Comparison of ENCODE assay signal across 35 cellular contexts in genomic region chr12:18828987-18829386, GRCh38.
"Had no signal": no experiment of that assay in that cellular context is flagged by ENCODE, and none has a peak within 500 bp of the region (broad histone marks: within the 10 kb centered on the region; RNA-seq: fewer than 3 reads in every experiment).

No MANE protein-coding gene starts in this region.

- DNase-seq: activated CD4-positive, alpha-beta memory T cell treated with anti-CD3 and anti-CD28 coated beads, Interleukin-2, amount 10 ng/mL, durations not matched to agents 7 days and 5 days; activated CD4-positive, alpha-beta T cell treated with anti-CD3 and anti-CD28 coated beads for 1 hour; activated CD4-positive, alpha-beta T cell treated with anti-CD3 and anti-CD28 coated beads for 36 hours; activated CD4-positive, alpha-beta T cell treated with anti-CD3 and anti-CD28 coated beads for 48 hours; activated CD4-positive, alpha-beta T cell treated with anti-CD3 and anti-CD28 coated beads, Interleukin-2, amount 10 ng/mL, durations not matched to agents 7 days and 5 days; activated CD4-positive, alpha-beta T cell treated with anti-CD3 and anti-CD28 coated beads, Interleukin-2, amount 50 U/mL, for 48 hours; activated CD4-positive, CD25-positive, alpha-beta regulatory T cell; activated CD8-positive, alpha-beta memory T cell treated with anti-CD3 and anti-CD28 coated beads for 24 hours; activated CD8-positive, alpha-beta memory T cell treated with anti-CD3 and anti-CD28 coated beads, Interleukin-2, amount 10 ng/mL, durations not matched to agents 7 days and 5 days; activated CD8-positive, alpha-beta memory T cell treated with anti-CD3 and anti-CD28 coated beads, Interleukin-2, amount 50 U/mL, for 48 hours; activated CD8-positive, alpha-beta T cell treated with anti-CD3 and anti-CD28 coated beads, Interleukin-2, amount 10 ng/mL, durations not matched to agents 7 days and 5 days; activated effector memory CD4-positive, alpha-beta T cell treated with Interleukin-2 at 50 U/mL for 16 hours; activated gamma-delta T cell treated with Interleukin-2 at 50 U/mL for 16 hours; activated naive CD4-positive, alpha-beta T cell; activated naive CD4-positive, alpha-beta T cell treated with anti-CD3 and anti-CD28 coated beads, Interleukin-2, amount 10 ng/mL, durations not matched to agents 7 days and 5 days; activated naive CD8-positive, alpha-beta T cell treated with anti-CD3 and anti-CD28 coated beads, Interleukin-2, amount 10 ng/mL, durations not matched to agents 7 days and 5 days; activated naive CD8-positive, alpha-beta T cell treated with anti-CD3 and anti-CD28 coated beads, Interleukin-2, amount 50 U/mL, for 24 hours; activated T-cell treated with anti-CD3 and anti-CD28 coated beads, Interleukin-2, amount 50 U/mL, for 24 hours; activated T-cell treated with anti-CD3 and anti-CD28 coated beads, Interleukin-2, amount 50 U/mL, for 48 hours; amygdala; anterior cingulate cortex; caudate nucleus; cerebellar nuclear complex; T-helper 17 cell had no signal

- ATAC-seq: activated CD4-positive, alpha-beta T cell treated with anti-CD3 and anti-CD28 coated beads for 36 hours; activated CD4-positive, CD25-positive, alpha-beta regulatory T cell treated with anti-CD3 and anti-CD28 coated beads, Interleukin-2, amount 50 U/mL, for 24 hours; activated CD8-positive, alpha-beta memory T cell treated with anti-CD3 and anti-CD28 coated beads, Interleukin-2, amount 10 ng/mL, durations not matched to agents 7 days and 5 days; activated CD8-positive, alpha-beta T cell treated with anti-CD3 and anti-CD28 coated beads, Interleukin-2, amount 10 ng/mL, durations not matched to agents 7 days and 5 days; activated naive CD8-positive, alpha-beta T cell treated with anti-CD3 and anti-CD28 coated beads, Interleukin-2, amount 50 U/mL, for 24 hours; T-helper 17 cell had no signal

- H3K9me3 Mint-ChIP-seq: activated CD4-positive, alpha-beta memory T cell treated with anti-CD3 and anti-CD28 coated beads, Interleukin-2, amount 10 ng/mL, durations not matched to agents 7 days and 5 days; activated naive CD4-positive, alpha-beta T cell treated with anti-CD3 and anti-CD28 coated beads, Interleukin-2, amount 10 ng/mL, durations not matched to agents 7 days and 5 days; activated naive CD4-positive, alpha-beta T cell treated with anti-CD3 and anti-CD28 coated beads, Interleukin-2, amount 50 U/mL, for 24 hours; activated naive CD8-positive, alpha-beta T cell treated with anti-CD3 and anti-CD28 coated beads, Interleukin-2, amount 10 ng/mL, durations not matched to agents 7 days and 5 days; activated T-cell treated with anti-CD3 and anti-CD28 coated beads, Interleukin-2, amount 50 U/mL, for 24 hours had no signal

- H3K27me3 ChIP-seq: ascending aorta, cardiac muscle cell had no signal

- H3K36me3 ChIP-seq: ascending aorta, cardiac muscle cell had no signal

- H3K4me3 Mint-ChIP-seq: activated CD4-positive, alpha-beta memory T cell treated with anti-CD3 and anti-CD28 coated beads, Interleukin-2, amount 10 ng/mL, durations not matched to agents 7 days and 5 days; activated CD4-positive, alpha-beta T cell treated with anti-CD3 and anti-CD28 coated beads for 36 hours; activated CD4-positive, alpha-beta T cell treated with anti-CD3 and anti-CD28 coated beads, Interleukin-2, amount 10 ng/mL, durations not matched to agents 7 days and 5 days; activated CD8-positive, alpha-beta memory T cell treated with anti-CD3 and anti-CD28 coated beads, Interleukin-2, amount 10 ng/mL, durations not matched to agents 7 days and 5 days; activated CD8-positive, alpha-beta T cell treated with anti-CD3 and anti-CD28 coated beads, Interleukin-2, amount 10 ng/mL, durations not matched to agents 7 days and 5 days; activated naive CD4-positive, alpha-beta T cell treated with anti-CD3 and anti-CD28 coated beads, Interleukin-2, amount 10 ng/mL, durations not matched to agents 7 days and 5 days; activated naive CD4-positive, alpha-beta T cell treated with anti-CD3 and anti-CD28 coated beads, Interleukin-2, amount 50 U/mL, for 24 hours; activated naive CD8-positive, alpha-beta T cell; activated naive CD8-positive, alpha-beta T cell treated with anti-CD3 and anti-CD28 coated beads, Interleukin-2, amount 10 ng/mL, durations not matched to agents 7 days and 5 days; activated naive CD8-positive, alpha-beta T cell treated with anti-CD3 and anti-CD28 coated beads, Interleukin-2, amount 50 U/mL, for 24 hours; activated T-cell treated with anti-CD3 and anti-CD28 coated beads, Interleukin-2, amount 50 U/mL, for 24 hours; brain; central memory CD8-positive, alpha-beta T cell; T-helper 17 cell had no signal

- H3K4me1 ChIP-seq: ascending aorta had no signal

- H3K4me1 Mint-ChIP-seq: activated CD4-positive, alpha-beta memory T cell treated with anti-CD3 and anti-CD28 coated beads, Interleukin-2, amount 10 ng/mL, durations not matched to agents 7 days and 5 days; activated CD4-positive, alpha-beta T cell treated with anti-CD3 and anti-CD28 coated beads for 36 hours; activated CD4-positive, alpha-beta T cell treated with anti-CD3 and anti-CD28 coated beads, Interleukin-2, amount 10 ng/mL, durations not matched to agents 7 days and 5 days; activated CD8-positive, alpha-beta memory T cell treated with anti-CD3 and anti-CD28 coated beads, Interleukin-2, amount 10 ng/mL, durations not matched to agents 7 days and 5 days; activated naive CD4-positive, alpha-beta T cell treated with anti-CD3 and anti-CD28 coated beads, Interleukin-2, amount 10 ng/mL, durations not matched to agents 7 days and 5 days; activated naive CD4-positive, alpha-beta T cell treated with anti-CD3 and anti-CD28 coated beads, Interleukin-2, amount 50 U/mL, for 24 hours; activated naive CD8-positive, alpha-beta T cell treated with anti-CD3 and anti-CD28 coated beads, Interleukin-2, amount 10 ng/mL, durations not matched to agents 7 days and 5 days; activated naive CD8-positive, alpha-beta T cell treated with anti-CD3 and anti-CD28 coated beads, Interleukin-2, amount 50 U/mL, for 24 hours; brain; central memory CD8-positive, alpha-beta T cell; T-helper 17 cell had no signal

- H3K4me3 ChIP-seq: ascending aorta, cardiac muscle cell had no signal

- H3K36me3 Mint-ChIP-seq: activated CD8-positive, alpha-beta memory T cell treated with anti-CD3 and anti-CD28 coated beads, Interleukin-2, amount 10 ng/mL, durations not matched to agents 7 days and 5 days; activated naive CD4-positive, alpha-beta T cell treated with anti-CD3 and anti-CD28 coated beads, Interleukin-2, amount 10 ng/mL, durations not matched to agents 7 days and 5 days; activated naive CD4-positive, alpha-beta T cell treated with anti-CD3 and anti-CD28 coated beads, Interleukin-2, amount 50 U/mL, for 24 hours; activated naive CD8-positive, alpha-beta T cell; activated naive CD8-positive, alpha-beta T cell treated with anti-CD3 and anti-CD28 coated beads, Interleukin-2, amount 10 ng/mL, durations not matched to agents 7 days and 5 days; brain had no signal

- H3K27ac ChIP-seq: ascending aorta, cardiac muscle cell, VCaP had no signal

- FAIRE-seq: bronchial epithelial cell, TTC549 had no signal

- H3K27ac Mint-ChIP-seq: activated CD4-positive, alpha-beta memory T cell treated with anti-CD3 and anti-CD28 coated beads, Interleukin-2, amount 10 ng/mL, durations not matched to agents 7 days and 5 days; activated CD4-positive, alpha-beta T cell treated with anti-CD3 and anti-CD28 coated beads for 36 hours; activated CD4-positive, alpha-beta T cell treated with anti-CD3 and anti-CD28 coated beads, Interleukin-2, amount 10 ng/mL, durations not matched to agents 7 days and 5 days; activated CD8-positive, alpha-beta memory T cell treated with anti-CD3 and anti-CD28 coated beads, Interleukin-2, amount 10 ng/mL, durations not matched to agents 7 days and 5 days; activated CD8-positive, alpha-beta T cell treated with anti-CD3 and anti-CD28 coated beads, Interleukin-2, amount 10 ng/mL, durations not matched to agents 7 days and 5 days; activated naive CD4-positive, alpha-beta T cell treated with anti-CD3 and anti-CD28 coated beads, Interleukin-2, amount 10 ng/mL, durations not matched to agents 7 days and 5 days; activated naive CD4-positive, alpha-beta T cell treated with anti-CD3 and anti-CD28 coated beads, Interleukin-2, amount 50 U/mL, for 24 hours; activated naive CD8-positive, alpha-beta T cell; activated naive CD8-positive, alpha-beta T cell treated with anti-CD3 and anti-CD28 coated beads, Interleukin-2, amount 10 ng/mL, durations not matched to agents 7 days and 5 days; activated naive CD8-positive, alpha-beta T cell treated with anti-CD3 and anti-CD28 coated beads, Interleukin-2, amount 50 U/mL, for 24 hours; activated T-cell treated with anti-CD3 and anti-CD28 coated beads, Interleukin-2, amount 50 U/mL, for 24 hours; activated T-helper 2 cell treated with anti-CD3 and anti-CD28 coated beads, Interferon-gamma antibody, Interleukin-2, Interleukin-4, amounts not matched to agents 10 μg/mL and 5 μg/mL and 100 μg/mL, durations not matched to agents 14 hours and 24 hours and 36 hours; brain; T-helper 17 cell had no signal

- H3K27me3 Mint-ChIP-seq: activated CD4-positive, alpha-beta T cell treated with anti-CD3 and anti-CD28 coated beads for 36 hours; activated CD4-positive, alpha-beta T cell treated with anti-CD3 and anti-CD28 coated beads, Interleukin-2, amount 10 ng/mL, durations not matched to agents 7 days and 5 days; activated CD8-positive, alpha-beta memory T cell treated with anti-CD3 and anti-CD28 coated beads, Interleukin-2, amount 10 ng/mL, durations not matched to agents 7 days and 5 days; activated naive CD4-positive, alpha-beta T cell treated with anti-CD3 and anti-CD28 coated beads, Interleukin-2, amount 10 ng/mL, durations not matched to agents 7 days and 5 days; activated naive CD4-positive, alpha-beta T cell treated with anti-CD3 and anti-CD28 coated beads, Interleukin-2, amount 50 U/mL, for 24 hours; activated naive CD8-positive, alpha-beta T cell treated with anti-CD3 and anti-CD28 coated beads, Interleukin-2, amount 10 ng/mL, durations not matched to agents 7 days and 5 days; activated T-cell treated with anti-CD3 and anti-CD28 coated beads, Interleukin-2, amount 50 U/mL, for 24 hours; brain; central memory CD8-positive, alpha-beta T cell; T-helper 17 cell had no signal

- H3K9me3 ChIP-seq: ascending aorta had no signal
